In genomic region chr1:24459551-24460266, GRCh38 we compare ENCODE assay signal across 20 cellular contexts. TPM values are rescaled to one million over a fixed set of nuclear protein-coding genes. Genes with fewer than 3 reads are reported as not detected.
DNase-seq lines count a peak whose midpoint lies in the region; ATAC-seq and TF ChIP-seq lines count a peak whose summit lies in the region.
"Had no signal": no experiment of that assay in that cellular context is flagged by ENCODE, and none has a peak within 500 bp of the region (broad histone marks: within the 10 kb centered on the region; RNA-seq: fewer than 3 reads in every experiment).

No MANE protein-coding gene starts in this region.

- no peaks in the 10 kb centered on the region for H3K9me3 ChIP-seq in naive thymus-derived CD4-positive, alpha-beta T cell (ENCODE audit: control insufficient read depth in 2 of 3, low read length in 3 of 3)
- no peaks in the 10 kb centered on the region for H3K9me3 ChIP-seq in tibial nerve
- H3K9me3 ChIP-seq: gastrocnemius medialis, SJSA1 had no signal

- H3K27ac ChIP-seq in naive thymus-derived CD4-positive, alpha-beta T cell (ENCODE audit: low read depth, low read length) = no peak overlapping the region
- H3K27ac ChIP-seq in tibial nerve = no peak overlapping the region
- H3K27ac ChIP-seq: 22Rv1, gastrocnemius medialis, HL-60, SJSA1, skin epidermis had no signal

- no peak for ATAC-seq in activated naive CD8-positive, alpha-beta T cell treated with anti-CD3 and anti-CD28 coated beads, Interleukin-2, amount 50 U/mL, for 24 hours
- no peak for ATAC-seq in naive thymus-derived CD4-positive, alpha-beta T cell
- ATAC-seq in HG02973 (IDR thresholded peaks at IDR 0.05; ENCODE audit: unreplicated experiment) = no peak
- ATAC-seq: gastrocnemius medialis had no signal

- peaks cover 45% of the 10 kb centered on the region for H3K36me3 Mint-ChIP-seq in activated naive CD8-positive, alpha-beta T cell treated with anti-CD3 and anti-CD28 coated beads, Interleukin-2, amount 50 U/mL, for 24 hours (ENCODE audit: low read depth)
- peaks cover 21 to 71% (median 61%) of the 10 kb centered on the region in 5 donors for H3K36me3 Mint-ChIP-seq in naive thymus-derived CD4-positive, alpha-beta T cell
- H3K36me3 Mint-ChIP-seq in activated T-helper 1 cell treated with anti-CD3 and anti-CD28 coated beads, Interleukin-12 subunit alpha, Interleukin-12 subunit beta, Interleukin-2, Interleukin-4 antibody, amounts not matched to agents 30 ng/mL and 10 ng/mL and 1 ng/mL, durations not matched to agents 14 hours and 24 hours and 36 hours (ENCODE audit: low read depth) = peaks cover 54% of the 10 kb centered on the region

- H3K4me1 ChIP-seq in naive thymus-derived CD4-positive, alpha-beta T cell (ENCODE audit: control insufficient read depth in 2 of 2, insufficient read depth in 2 of 2, low read length in 2 of 2) = peaks cover 0 to 15% of the 10 kb centered on the region in 2 donors
- H3K4me1 ChIP-seq in tibial nerve = no peaks in the 10 kb centered on the region
- H3K4me1 ChIP-seq: gastrocnemius medialis, SJSA1 had no signal

- TF ChIP-seq EP300 in tibial nerve (IDR thresholded peaks at IDR 0.05) = no peak

- peak overlapping the region; percentile 2 for H3K27ac Mint-ChIP-seq in activated naive CD8-positive, alpha-beta T cell treated with anti-CD3 and anti-CD28 coated beads, Interleukin-2, amount 50 U/mL, for 24 hours
- H3K27ac Mint-ChIP-seq in naive thymus-derived CD4-positive, alpha-beta T cell = peak overlapping the region in 8 of 9 donors; percentile 9 to 82 (median 44)
- no peak overlapping the region for H3K27ac Mint-ChIP-seq in activated T-helper 1 cell treated with anti-CD3 and anti-CD28 coated beads, Interleukin-12 subunit alpha, Interleukin-12 subunit beta, Interleukin-2, Interleukin-4 antibody, amounts not matched to agents 30 ng/mL and 10 ng/mL and 1 ng/mL, durations not matched to agents 14 hours and 24 hours and 36 hours
- H3K27ac Mint-ChIP-seq: T-helper 1 cell treated with Interleukin-12 subunit alpha and Interleukin-12 subunit beta and Interleukin-4 antibody, amounts not matched to agents 30 μg/mL and 1 μg/mL, for 36 hours had no signal

- H3K27me3 Mint-ChIP-seq in activated naive CD8-positive, alpha-beta T cell treated with anti-CD3 and anti-CD28 coated beads, Interleukin-2, amount 50 U/mL, for 24 hours = no peaks in the 10 kb centered on the region
- no peaks in the 10 kb centered on the region for H3K27me3 Mint-ChIP-seq in naive thymus-derived CD4-positive, alpha-beta T cell
- no peaks in the 10 kb centered on the region for H3K27me3 Mint-ChIP-seq in activated T-helper 1 cell treated with anti-CD3 and anti-CD28 coated beads, Interleukin-12 subunit alpha, Interleukin-12 subunit beta, Interleukin-2, Interleukin-4 antibody, amounts not matched to agents 30 ng/mL and 10 ng/mL and 1 ng/mL, durations not matched to agents 14 hours and 24 hours and 36 hours (ENCODE audit: insufficient read depth)

- CTCF ChIA-PET in naive thymus-derived CD4-positive, alpha-beta T cell (lab: Charles Lee) = interaction anchor here (0.6 to 1.3 kb wide), 2 partner anchors 27 to 68 kb away, joined by 4 to 5 read pairs; no protein-coding TSS in a partner anchor

- WGBS in tibial nerve, 2 donors = 84 to 89% methylated on average over 6 of the region's 6 CpGs

- no peak for TF ChIP-seq CTCF in tibial nerve (IDR thresholded peaks at IDR 0.05)

- peak; percentile 29 to 42 for DNase-seq in NCI-H187 (lab: John Stamatoyannopoulos, UW)
- DNase-seq in NCI-H187 treated with DMSO at 0.1 percent for 48 hours (lab: John Stamatoyannopoulos, UW) = no peak
- peak; percentile 83 for DNase-seq in DMS79 (lab: John Stamatoyannopoulos, UW)
- DNase-seq in activated naive CD8-positive, alpha-beta T cell treated with anti-CD3 and anti-CD28 coated beads, Interleukin-2, amount 50 U/mL, for 24 hours = no peak
- no peak for DNase-seq in naive thymus-derived CD4-positive, alpha-beta T cell
- DNase-seq in tibial nerve (ENCODE audit: low spot score in 2 of 2) = no peak
- DNase-seq in activated T-helper 1 cell treated with anti-CD3 and anti-CD28 coated beads, Interleukin-12 subunit alpha, Interleukin-12 subunit beta, Interleukin-2, Interleukin-4 antibody, amounts not matched to agents 30 ng/mL and 10 ng/mL and 1 ng/mL, durations not matched to agents 14 hours and 24 hours and 36 hours (ENCODE audit: low spot score) = no peak
- DNase-seq: activated naive CD4-positive, alpha-beta T cell treated with Interleukin-2 at 50 U/mL for 16 hours; gastrocnemius medialis; hypothalamus; NCI-H1105 treated with DMSO at 0.1 percent for 48 hours; NCI-H510A; stimulated activated naive CD4-positive, alpha-beta T cell had no signal

- no peak overlapping the region for H3K4me3 Mint-ChIP-seq in activated naive CD8-positive, alpha-beta T cell treated with anti-CD3 and anti-CD28 coated beads, Interleukin-2, amount 50 U/mL, for 24 hours
- H3K4me3 Mint-ChIP-seq in naive thymus-derived CD4-positive, alpha-beta T cell = no peak overlapping the region
- no peak overlapping the region for H3K4me3 Mint-ChIP-seq in activated T-helper 1 cell treated with anti-CD3 and anti-CD28 coated beads, Interleukin-12 subunit alpha, Interleukin-12 subunit beta, Interleukin-2, Interleukin-4 antibody, amounts not matched to agents 30 ng/mL and 10 ng/mL and 1 ng/mL, durations not matched to agents 14 hours and 24 hours and 36 hours
- H3K4me3 Mint-ChIP-seq: T-helper 1 cell treated with Interleukin-12 subunit alpha and Interleukin-12 subunit beta and Interleukin-4 antibody, amounts not matched to agents 30 μg/mL and 1 μg/mL, for 36 hours had no signal

- peaks cover 22 to 72% (median 26%) of the 10 kb centered on the region in 3 experiments for H3K36me3 ChIP-seq in naive thymus-derived CD4-positive, alpha-beta T cell (ENCODE audit: control insufficient read depth in 2 of 3, insufficient read depth in 3 of 3, low read length in 3 of 3)
- peaks cover 0 to 85% (median 0%) of the 10 kb centered on the region in 3 donors for H3K36me3 ChIP-seq in tibial nerve
- H3K36me3 ChIP-seq: gastrocnemius medialis had no signal

- H3K4me1 Mint-ChIP-seq in activated naive CD8-positive, alpha-beta T cell treated with anti-CD3 and anti-CD28 coated beads, Interleukin-2, amount 50 U/mL, for 24 hours = peaks cover 20% of the 10 kb centered on the region
- peaks cover 7 to 35% (median 30%) of the 10 kb centered on the region in 7 donors for H3K4me1 Mint-ChIP-seq in naive thymus-derived CD4-positive, alpha-beta T cell
- peaks cover 8% of the 10 kb centered on the region for H3K4me1 Mint-ChIP-seq in activated T-helper 1 cell treated with anti-CD3 and anti-CD28 coated beads, Interleukin-12 subunit alpha, Interleukin-12 subunit beta, Interleukin-2, Interleukin-4 antibody, amounts not matched to agents 30 ng/mL and 10 ng/mL and 1 ng/mL, durations not matched to agents 14 hours and 24 hours and 36 hours (ENCODE audit: low read depth)

- intact Hi-C loops in naive thymus-derived CD4-positive, alpha-beta T cell (cut with micrococcal nuclease) = loop anchor here in 1 of 2 donors (5.0 kb wide), 2 partner anchors 42 to 68 kb away; partner anchors contain the start of gene NIPAL3
- intact Hi-C loops in activated T-helper 1 cell treated with anti-CD3 and anti-CD28 coated beads, Interleukin-12 subunit alpha, Interleukin-12 subunit beta, Interleukin-2, Interleukin-4 antibody, amounts not matched to agents 30 ng/mL and 10 ng/mL and 1 ng/mL, durations not matched to agents 14 hours and 24 hours and 36 hours (cut with micrococcal nuclease) = no loop called here

- no peaks in the 10 kb centered on the region for H3K27me3 ChIP-seq in naive thymus-derived CD4-positive, alpha-beta T cell (ENCODE audit: control insufficient read depth in 2 of 2, insufficient read depth in 2 of 2, low read length in 2 of 2)
- no peaks in the 10 kb centered on the region for H3K27me3 ChIP-seq in tibial nerve
- H3K27me3 ChIP-seq: gastrocnemius medialis, SJSA1 had no signal

- TF ChIP-seq POLR2A in tibial nerve (IDR thresholded peaks at IDR 0.05) = no peak

- POLR2A ChIA-PET in naive thymus-derived CD4-positive, alpha-beta T cell (lab: Charles Lee) = interaction anchor here (0.7 to 1.9 kb wide), 7 partner anchors 21 to 67 kb away, joined by 3 to 13 read pairs (median 3); partner anchors contain the start of gene RCAN3

- peaks cover 6% of the 10 kb centered on the region for H3K9me3 Mint-ChIP-seq in activated naive CD8-positive, alpha-beta T cell treated with anti-CD3 and anti-CD28 coated beads, Interleukin-2, amount 50 U/mL, for 24 hours
- H3K9me3 Mint-ChIP-seq in naive thymus-derived CD4-positive, alpha-beta T cell = peaks cover 0 to 11% (median 0%) of the 10 kb centered on the region in 11 donors
- peaks cover 21% of the 10 kb centered on the region for H3K9me3 Mint-ChIP-seq in activated T-helper 1 cell treated with anti-CD3 and anti-CD28 coated beads, Interleukin-12 subunit alpha, Interleukin-12 subunit beta, Interleukin-2, Interleukin-4 antibody, amounts not matched to agents 30 ng/mL and 10 ng/mL and 1 ng/mL, durations not matched to agents 14 hours and 24 hours and 36 hours

- no peak overlapping the region for H3K4me3 ChIP-seq in naive thymus-derived CD4-positive, alpha-beta T cell (ENCODE audit: low read length)
- no peak overlapping the region for H3K4me3 ChIP-seq in tibial nerve
- H3K4me3 ChIP-seq: gastrocnemius medialis, lung, SJSA1, skin epidermis had no signal

RNA-seq across cellular contexts. Expression of gene RCAN3, which starts 42.9 kb away (rescaled TPM):
- total RNA-seq in naive thymus-derived CD4-positive, alpha-beta T cell = 100 to 1,000 TPM in 4 of 5 experiments, 10 to 100 TPM in 1; 68.5 to 247 (median 183) TPM
- 100 to 1,000 TPM; 171 to 179 TPM for polyA plus RNA-seq in naive thymus-derived CD4-positive, alpha-beta T cell
- total RNA-seq in tibial nerve = 10 to 100 TPM in 2 of 4 donors, 1 to 10 TPM in 2; 6.0 to 22.8 (median 10.8) TPM
- 26.5 and 26.8 TPM in 2 replicates for total RNA-seq in activated T-helper 1 cell treated with anti-CD3 and anti-CD28 coated beads, Interleukin-12 subunit alpha, Interleukin-12 subunit beta, Interleukin-2, Interleukin-4 antibody, amounts not matched to agents 30 ng/mL and 10 ng/mL and 1 ng/mL, durations not matched to agents 14 hours and 24 hours and 36 hours

RNA-seq across cellular contexts. Expression of gene NIPAL3, which starts 44.1 kb away (rescaled TPM):
- total RNA-seq in naive thymus-derived CD4-positive, alpha-beta T cell = 10 to 100 TPM; 35.5 to 65.0 (median 54.5) TPM
- polyA plus RNA-seq in naive thymus-derived CD4-positive, alpha-beta T cell = 100 to 1,000 TPM in 1 of 2 donors, 10 to 100 TPM in 1; 84.1 to 127 TPM
- total RNA-seq in tibial nerve = 10 to 100 TPM; 16.5 to 41.1 (median 30.1) TPM
- 22.7 and 23.5 TPM in 2 replicates for total RNA-seq in activated T-helper 1 cell treated with anti-CD3 and anti-CD28 coated beads, Interleukin-12 subunit alpha, Interleukin-12 subunit beta, Interleukin-2, Interleukin-4 antibody, amounts not matched to agents 30 ng/mL and 10 ng/mL and 1 ng/mL, durations not matched to agents 14 hours and 24 hours and 36 hours

RNA-seq across cellular contexts. Expression of gene STPG1, which starts 46.1 kb away (rescaled TPM):
- total RNA-seq in naive thymus-derived CD4-positive, alpha-beta T cell = 1 to 10 TPM; 3.1 to 6.4 (median 5.3) TPM
- 10 to 100 TPM in 1 of 2 donors, 1 to 10 TPM in 1; 5.3 to 10.1 TPM for polyA plus RNA-seq in naive thymus-derived CD4-positive, alpha-beta T cell
- 1 to 10 TPM; 1.5 to 5.7 (median 3.0) TPM for total RNA-seq in tibial nerve
- total RNA-seq in activated T-helper 1 cell treated with anti-CD3 and anti-CD28 coated beads, Interleukin-12 subunit alpha, Interleukin-12 subunit beta, Interleukin-2, Interleukin-4 antibody, amounts not matched to agents 30 ng/mL and 10 ng/mL and 1 ng/mL, durations not matched to agents 14 hours and 24 hours and 36 hours = 4.1 and 5.1 TPM in 2 replicates

Comparison
In these comparisons a context has a peak if more than half of its experiments do, and no peak if none do; other contexts are left out.
1. DNase-seq: peak in NCI-H187 (2 of 2) and DMS79 (single experiment); none in NCI-H187 treated with DMSO at 0.1 percent for 48 hours (single experiment), activated naive CD8-positive, alpha-beta T cell treated with anti-CD3 and anti-CD28 coated beads, Interleukin-2, amount 50 U/mL, for 24 hours (single experiment), naive thymus-derived CD4-positive, alpha-beta T cell (0 of 9), tibial nerve (0 of 2) and activated T-helper 1 cell treated with anti-CD3 and anti-CD28 coated beads, Interleukin-12 subunit alpha, Interleukin-12 subunit beta, Interleukin-2, Interleukin-4 antibody, amounts not matched to agents 30 ng/mL and 10 ng/mL and 1 ng/mL, durations not matched to agents 14 hours and 24 hours and 36 hours (single experiment).